ENCODE assay signal across 8 cellular contexts in the genomic region with DNA sequence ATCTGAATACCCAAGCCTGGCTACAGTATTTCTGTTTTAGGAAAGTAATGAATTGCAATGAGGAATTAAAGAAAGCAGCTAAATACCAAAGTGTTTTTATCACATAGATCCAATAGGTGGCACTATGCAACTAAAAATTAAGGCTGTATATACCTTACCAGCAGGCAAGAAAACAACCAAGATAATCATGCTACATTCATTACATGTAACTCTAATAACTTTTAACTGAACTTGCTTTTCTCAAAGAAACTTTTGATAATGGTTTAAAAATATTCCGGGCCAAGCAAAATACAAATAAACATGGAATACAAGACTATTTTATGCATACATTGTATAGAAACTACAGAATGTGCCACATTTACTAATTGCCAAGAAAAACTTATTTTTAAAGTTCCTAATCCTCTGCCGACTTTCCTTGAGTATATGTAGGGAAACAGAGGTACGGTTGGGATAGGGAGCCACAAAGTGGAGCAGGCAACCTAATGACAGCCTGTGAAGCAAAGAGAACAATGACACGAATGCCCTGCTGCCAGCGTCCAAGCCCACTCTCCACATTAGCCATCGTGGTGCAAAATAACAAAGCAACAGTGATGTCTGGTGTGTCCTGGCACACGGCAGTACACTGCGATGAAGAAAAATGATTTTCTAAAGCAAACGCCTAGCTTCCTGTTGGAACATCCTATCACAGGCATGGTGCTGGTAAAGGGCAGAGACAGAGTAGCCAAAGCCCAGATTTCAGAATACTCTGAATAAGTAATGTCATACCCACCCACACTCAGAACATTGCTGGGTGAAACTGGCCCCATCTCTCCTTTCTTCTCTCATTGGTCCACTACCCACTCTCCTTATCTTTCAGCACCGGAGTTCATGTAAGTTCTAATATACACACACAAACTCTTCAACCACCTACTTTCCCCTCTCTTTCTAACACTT.
DNase-seq lines count a peak whose midpoint lies in the region; ATAC-seq, FAIRE-seq and TF ChIP-seq lines count a peak whose summit lies in the region.

No MANE protein-coding gene starts in this region.

- no peaks in the 10 kb centered on the region for H3K9me3 Mint-ChIP-seq in nephron

- H3K4me3 Mint-ChIP-seq in nephron, result peak overlapping the region in 2 of 3 experiments; percentile 20 to 54

- H3K9ac ChIP-seq in HUES64 (ENCODE audit: low read depth, low read length), result no peak overlapping the region

- H3K27ac ChIP-seq in HUES64 (ENCODE audit: low read depth, low read length) (peak overlapping the region; percentile 22; the same call in 1 of the 2 replicates), esophagus squamous epithelium (peak overlapping the region; percentile 17 to 84 (median 51))

- intact Hi-C loops in esophagus squamous epithelium (cut with DNase I), result loop anchor here (10.0 kb wide), 2 partner anchors 112 to 192 kb away; a partner anchor contains a TSS

- H3K36me3 Mint-ChIP-seq in nephron (ENCODE audit: low read depth), result peaks cover 4% of the 10 kb centered on the region

- TF ChIP-seq POLR2A in esophagus squamous epithelium (IDR thresholded peaks at IDR 0.05), result no peak

- H3K4me1 Mint-ChIP-seq in nephron, result peaks cover 77% of the 10 kb centered on the region

- peak overlapping the region; percentile 13 to 83 (median 66) for H3K27ac Mint-ChIP-seq in nephron

- peak; percentile 85 for FAIRE-seq in D721Med (lab: Jason Lieb, UNC)

- TF ChIP-seq CTCF in D721Med (IDR thresholded peaks at IDR 0.05; ENCODE audit: insufficient read depth, missing control alignments) (peak; percentile 84), esophagus squamous epithelium (IDR thresholded peaks at IDR 0.05) (peak; percentile 23 to 76 (median 56)), nephron (IDR thresholded peaks at IDR 0.05; ENCODE audit: unreplicated experiment in 3 of 3) (peak; percentile 48 to 76 (median 59))

- H3K36me3 ChIP-seq in HUES64 (ENCODE audit: insufficient read depth, low read length), result peaks cover 33% of the 10 kb centered on the region
- H3K36me3 ChIP-seq in esophagus squamous epithelium, result peaks cover 0 to 8% (median 0%) of the 10 kb centered on the region in 3 donors

- no peaks in the 10 kb centered on the region for H3K27me3 Mint-ChIP-seq in nephron (ENCODE audit: low read depth)

- H3K4me3 ChIP-seq in HUES64 (ENCODE audit: low read length) (no peak overlapping the region), esophagus squamous epithelium (peak overlapping the region in 2 of 4 donors; percentile 2 to 10)

- H3K9me3 ChIP-seq in HUES64 (ENCODE audit: insufficient read depth, low read depth, low read length) (no peaks in the 10 kb centered on the region), esophagus squamous epithelium (no peaks in the 10 kb centered on the region)

- H3K4me1 ChIP-seq in HUES64 (ENCODE audit: insufficient read depth, low read length) (peaks cover 24% of the 10 kb centered on the region), esophagus squamous epithelium (peaks cover 0 to 70% (median 24%) of the 10 kb centered on the region in 3 donors)

- DNase-seq in D721Med (ENCODE audit: insufficient read length, low spot score) (no peak), SK-N-DZ (ENCODE audit: low spot score) (peak; percentile 49), esophagus squamous epithelium (lab: John Stamatoyannopoulos, UW) (no peak)
- no peak for DNase-seq in stimulated activated CD4-positive, alpha-beta T cell treated with anti-CD3 and anti-CD28 coated beads, Interleukin-2, amount 100 ng/mL, for 48 hours
- DNase-seq in activated CD4-positive, alpha-beta T cell treated with anti-CD3 and anti-CD28 coated beads, Interleukin-2, amount 50 U/mL, for 4 hours, result no peak

- peak; percentile 83 for ATAC-seq in GM19395 (IDR thresholded peaks at IDR 0.05; ENCODE audit: unreplicated experiment)

- WGBS in HUES64, result 90% methylated on average over 10 of the region's 10 CpGs
- WGBS in esophagus squamous epithelium, 2 donors, result 36% methylated on average over 10 of the region's 10 CpGs

- H3K27me3 ChIP-seq in HUES64 (ENCODE audit: insufficient read depth, low read length) (no peaks in the 10 kb centered on the region), esophagus squamous epithelium (no peaks in the 10 kb centered on the region)
